1 cellular context compared by ENCODE assay signal in genomic region chr2:15591692-15592463, GRCh38.
TF ChIP-seq lines count a peak whose summit lies in the region.

Gene DDX1 (plus strand): TSS chr2:15591868. CDS start chr2:15591934, 66 bp downstream.

TF ChIP-seq in H1, 55 proteins besides CTCF, POLR2A, EP300 and RAD21:
- no peak for TF ChIP-seq BCL11A (IDR thresholded peaks at IDR 0.05; ENCODE audit: low read depth in 2 of 2, low read length in 2 of 2)
- TF ChIP-seq SIX5 (IDR thresholded peaks at IDR 0.05; ENCODE audit: low read depth, low read length) = peak; percentile 26; the same call in 1 of the 2 replicates
- no peak for TF ChIP-seq RFX5 (IDR thresholded peaks at IDR 0.05; ENCODE audit: borderline replicate concordance, low read depth, low read length)
- peak; percentile 80 for TF ChIP-seq GTF2F1 (IDR thresholded peaks at IDR 0.05; ENCODE audit: borderline replicate concordance, low read depth, low read length)
- peak; percentile 11 for TF ChIP-seq NANOG (IDR thresholded peaks at IDR 0.05; ENCODE audit: insufficient read depth, low read depth, low read length, poor library complexity, severe bottlenecking)
- no peak for TF ChIP-seq SP2 (IDR thresholded peaks at IDR 0.05; ENCODE audit: low read length)
- TF ChIP-seq MAX (IDR thresholded peaks at IDR 0.05) = peak; percentile 95
- peak; percentile 22 for TF ChIP-seq ATF2 (IDR thresholded peaks at IDR 0.05; ENCODE audit: low read length)
- TF ChIP-seq BACH1 (IDR thresholded peaks at IDR 0.05; ENCODE audit: low read length) = peak; percentile 25; the same call in 1 of the 2 replicates
- peak; percentile 63 for TF ChIP-seq CHD2 (IDR thresholded peaks at IDR 0.05; ENCODE audit: low read length)
- peak in 1 of 2 experiments; percentile 72; a peak in 2 of 4 replicates for TF ChIP-seq SIN3A (conservative IDR thresholded peaks at IDR 0.05 in 1 of 2, IDR thresholded peaks at IDR 0.05 in 1 of 2; ENCODE audit: low read depth in 1 of 2, low read length in 2 of 2)
- TF ChIP-seq CREB1 (IDR thresholded peaks at IDR 0.05) = peak; percentile 64; the same call in 1 of the 2 replicates
- TF ChIP-seq SP4 (IDR thresholded peaks at IDR 0.05; ENCODE audit: low read length) = no peak
- peak; percentile 87 for TF ChIP-seq KDM4A (IDR thresholded peaks at IDR 0.05; ENCODE audit: low read depth, low read length, severe bottlenecking)
- TF ChIP-seq TBP (IDR thresholded peaks at IDR 0.05; ENCODE audit: low read depth, low read length) = peak; percentile 95
- TF ChIP-seq YY1 (IDR thresholded peaks at IDR 0.05; ENCODE audit: low read depth, low read length) = peak; percentile 92
- TF ChIP-seq POLR2AphosphoS5 (IDR thresholded peaks at IDR 0.05; ENCODE audit: low read depth, low read length) = peak; percentile 96
- no peak for TF ChIP-seq SUZ12 (IDR thresholded peaks at IDR 0.05; ENCODE audit: low read length)
- peak; percentile 97; the same call in 1 of the 2 replicates for TF ChIP-seq RBBP5 (IDR thresholded peaks at IDR 0.05; ENCODE audit: borderline replicate concordance, low read depth, low read length)
- TF ChIP-seq KDM5A (IDR thresholded peaks at IDR 0.05; ENCODE audit: low read length) = peak; percentile 64
- TF ChIP-seq EZH2 (IDR thresholded peaks at IDR 0.05; ENCODE audit: low read depth, low read length, severe bottlenecking) = no peak
- TF ChIP-seq CEBPB (IDR thresholded peaks at IDR 0.05; ENCODE audit: low read depth, low read length) = 0 out of 2 replicates have a peak, but pooled peaks have one; percentile 36
- peak; percentile 26; the same call in 1 of the 2 replicates for TF ChIP-seq JUND (IDR thresholded peaks at IDR 0.05; ENCODE audit: low read length)
- TF ChIP-seq BRCA1 (IDR thresholded peaks at IDR 0.05; ENCODE audit: low read depth, low read length) = no peak
- no peak for TF ChIP-seq RXRA (IDR thresholded peaks at IDR 0.05; ENCODE audit: insufficient read depth, low read depth, low read length)
- TF ChIP-seq CBX8 (IDR thresholded peaks at IDR 0.05; ENCODE audit: borderline replicate concordance, low read depth, low read length) = no peak
- no peak for TF ChIP-seq USF2 (IDR thresholded peaks at IDR 0.05; ENCODE audit: low read length)
- TF ChIP-seq TAF7 (optimal IDR thresholded peaks at IDR 0.05; ENCODE audit: borderline replicate concordance, low read depth, low read length) = peak; percentile 95
- peak; percentile 58; the same call in 1 of the 2 replicates for TF ChIP-seq SRF (IDR thresholded peaks at IDR 0.05; ENCODE audit: low read depth, low read length)
- no peak for TF ChIP-seq JUN (IDR thresholded peaks at IDR 0.05; ENCODE audit: low read depth, low read length)
- no peak for TF ChIP-seq CBX5 (IDR thresholded peaks at IDR 0.05; ENCODE audit: low read depth, low read length)
- TF ChIP-seq PHF8 (conservative IDR thresholded peaks at IDR 0.05; ENCODE audit: low read depth, low read length) = peak; percentile 97
- TF ChIP-seq KDM1A (IDR thresholded peaks at IDR 0.05; ENCODE audit: borderline replicate concordance, low read length) = no peak
- TF ChIP-seq EGR1 (IDR thresholded peaks at IDR 0.05; ENCODE audit: borderline replicate concordance, low read depth, low read length) = peak; percentile 49; the same call in 1 of the 2 replicates
- TF ChIP-seq CHD1 (IDR thresholded peaks at IDR 0.05; ENCODE audit: low read depth, low read length) = no peak
- no peak for TF ChIP-seq NRF1 (IDR thresholded peaks at IDR 0.05; ENCODE audit: low read depth, low read length)
- TF ChIP-seq E2F6 (IDR thresholded peaks at IDR 0.05) = peak; percentile 91
- peak; percentile 98 for TF ChIP-seq ASH2L (IDR thresholded peaks at IDR 0.05; ENCODE audit: low read length)
- TF ChIP-seq ZNF274 (IDR thresholded peaks at IDR 0.05; ENCODE audit: borderline replicate concordance, extremely low read depth, low read length) = no peak
- TF ChIP-seq RNF2 (IDR thresholded peaks at IDR 0.05; ENCODE audit: borderline replicate concordance, low read depth, low read length, missing control alignments, poor library complexity, severe bottlenecking) = no peak
- TF ChIP-seq MAFK (IDR thresholded peaks at IDR 0.05; ENCODE audit: low read depth, low read length) = no peak
- peak; percentile 26 for TF ChIP-seq CTBP2 (IDR thresholded peaks at IDR 0.05; ENCODE audit: borderline replicate concordance, insufficient read depth, insufficient read length, low read length)
- 0 out of 2 replicates have a peak, but pooled peaks have one; percentile 4 for TF ChIP-seq POU5F1 (IDR thresholded peaks at IDR 0.05; ENCODE audit: low read depth, low read length)
- TF ChIP-seq SAP30 (IDR thresholded peaks at IDR 0.05; ENCODE audit: insufficient read depth, insufficient replicate concordance, low read length) = no peak
- TF ChIP-seq TAF1 (IDR thresholded peaks at IDR 0.05; ENCODE audit: low read depth, low read length) = peak; percentile 98
- TF ChIP-seq ATF3 (IDR thresholded peaks at IDR 0.05; ENCODE audit: insufficient read depth, low read depth, low read length) = no peak
- TF ChIP-seq TEAD4 (IDR thresholded peaks at IDR 0.05; ENCODE audit: low read depth, low read length) = no peak; the same call in 1 of the 2 replicates
- TF ChIP-seq SP1 (IDR thresholded peaks at IDR 0.05; ENCODE audit: low read depth, low read length) = 0 out of 2 replicates have a peak, but pooled peaks have one; percentile 28
- no peak for TF ChIP-seq SIRT6 (IDR thresholded peaks at IDR 0.05; ENCODE audit: low read length)
- no peak for TF ChIP-seq HDAC6 (IDR thresholded peaks at IDR 0.05; ENCODE audit: low read depth, low read length)
- peak; percentile 96 for TF ChIP-seq GABPA (IDR thresholded peaks at IDR 0.05; ENCODE audit: borderline replicate concordance, insufficient read depth, low read length)
- TF ChIP-seq CHD7 (IDR thresholded peaks at IDR 0.05; ENCODE audit: insufficient replicate concordance, low read length) = no peak
- TF ChIP-seq HDAC2 (IDR thresholded peaks at IDR 0.05; ENCODE audit: borderline replicate concordance in 1 of 2, low read depth in 2 of 2, low read length in 2 of 2) = peak; percentile 48 to 92; a peak in 1 of 4 replicates
- TF ChIP-seq TCF12 (IDR thresholded peaks at IDR 0.05; ENCODE audit: low read depth, low read length) = peak; percentile 40; the same call in 1 of the 2 replicates
- 0 out of 2 replicates have a peak, but pooled peaks have one; percentile 9 for TF ChIP-seq FOSL1 (IDR thresholded peaks at IDR 0.05; ENCODE audit: insufficient read depth, low read depth, low read length)
TF ChIP-seq in H1: peak in this region for 31.
